ENCODE assay signal across 16 cellular contexts in genomic region chr2:168614291-168615018, GRCh38.
DNase-seq lines count a peak whose midpoint lies in the region; ATAC-seq and TF ChIP-seq lines count a peak whose summit lies in the region.
"Had no signal": no experiment of that assay in that cellular context is flagged by ENCODE, and none has a peak within 500 bp of the region (broad histone marks: within the 10 kb centered on the region; RNA-seq: fewer than 3 reads in every experiment).

No MANE protein-coding gene starts in this region.

- H3K9me3 Mint-ChIP-seq in stimulated activated effector memory CD8-positive, alpha-beta T cell treated with anti-CD3 and anti-CD28 coated beads, Interleukin-12 subunit alpha, Interleukin-12 subunit beta, amount 100 ng/mL, for 72 hours, result peaks cover 3% of the 10 kb centered on the region
- H3K9me3 Mint-ChIP-seq in nephron progenitor cell, result peaks cover 63% of the 10 kb centered on the region

- H3F3A ChIP-seq in OCI-LY1 (ENCODE audit: insufficient read depth, low read length), result no peaks in the 10 kb centered on the region

- no peaks in the 10 kb centered on the region for H3K27me3 Mint-ChIP-seq in nephron progenitor cell (ENCODE audit: low read depth, poor library complexity)
- H3K27me3 Mint-ChIP-seq: CD4-positive, alpha-beta memory T cell; progenitor cell of endocrine pancreas had no signal

- no peaks in the 10 kb centered on the region; the same call in 1 of the 2 replicates for H3K9me3 ChIP-seq in AG04450 (ENCODE audit: control insufficient read depth, insufficient read depth, low read length)
- no peaks in the 10 kb centered on the region for H3K9me3 ChIP-seq in OCI-LY1 (ENCODE audit: low read length)

- H3K9ac ChIP-seq in OCI-LY1 (ENCODE audit: low read length), result no peak overlapping the region

- in situ Hi-C loops in G401 (cut with HindIII; ENCODE audit: low sequenced_read_pairs), result no loop called here

- TF ChIP-seq CTCF in AG04450 (IDR thresholded peaks at IDR 0.05; ENCODE audit: low read depth, low read length) (0 out of 2 replicates have a peak, but pooled peaks have one; percentile 13), GM06990 (IDR thresholded peaks at IDR 0.05; ENCODE audit: insufficient read depth, low read length, poor library complexity, severe bottlenecking) (peak; percentile 37), OCI-LY1 (IDR thresholded peaks at IDR 0.05; ENCODE audit: low read length) (peak; percentile 43), nephron progenitor cell (IDR thresholded peaks at IDR 0.05) (no peak)

- DNase-seq in AG04450 (ENCODE audit: low read depth, low spot score) (no peak), GM06990 (ENCODE audit: extremely low read depth, insufficient read length) (no peak), erythroblast (lab: John Stamatoyannopoulos, UW) (peak; percentile 18 to 40), G401 (ENCODE audit: low spot score) (no peak), midbrain (lab: John Stamatoyannopoulos, UW) (no peak), nephron progenitor cell (no peak)
- DNase-seq in stimulated activated effector memory CD8-positive, alpha-beta T cell treated with anti-CD3 and anti-CD28 coated beads, Interleukin-12 subunit alpha, Interleukin-12 subunit beta, amount 100 ng/mL, for 72 hours (ENCODE audit: low spot score in 2 of 2), result no peak
- DNase-seq: activated CD4-positive, CD25-positive, alpha-beta regulatory T cell treated with anti-CD3 and anti-CD28 coated beads, Interleukin-2, amount 50 U/mL, for 72 hours; activated naive CD4-positive, alpha-beta T cell treated with Interleukin-2 at 50 U/mL for 16 hours; CD4-positive, alpha-beta memory T cell; SIG-M5; stimulated activated CD4-positive, alpha-beta T cell treated with anti-CD3 and anti-CD28 coated beads, Interleukin-4, amount 100 ng/mL, for 24 hours; substantia nigra had no signal

- no peaks in the 10 kb centered on the region for H4K20me1 ChIP-seq in OCI-LY1 (ENCODE audit: insufficient read depth, low read length)

- CTCF ChIA-PET in AG04450 (lab: Charles Lee), result interaction anchor here (0.6 to 1.8 kb wide), 2 partner anchors 11 to 74 kb away, joined by 3 to 4 read pairs; no protein-coding TSS in a partner anchor

- H2AFZ ChIP-seq in OCI-LY1 (ENCODE audit: low read length), result no peak overlapping the region

- H3K4me3 Mint-ChIP-seq in stimulated activated effector memory CD8-positive, alpha-beta T cell treated with anti-CD3 and anti-CD28 coated beads, Interleukin-12 subunit alpha, Interleukin-12 subunit beta, amount 100 ng/mL, for 72 hours, result no peak overlapping the region
- H3K4me3 Mint-ChIP-seq in nephron progenitor cell, result no peak overlapping the region
- H3K4me3 Mint-ChIP-seq: CD4-positive, alpha-beta memory T cell had no signal

- H3K4me3 ChIP-seq in AG04450 (ENCODE audit: low read depth, low read length) (no peak overlapping the region), GM06990 (replicated peaks; ENCODE audit: low read depth, low read length) (no peak overlapping the region), OCI-LY1 (ENCODE audit: low read depth, low read length, poor library complexity, severe bottlenecking) (no peak overlapping the region)
- H3K4me3 ChIP-seq: coronary artery had no signal

- H3K79me2 ChIP-seq in OCI-LY1 (ENCODE audit: insufficient read depth, low read length), result no peaks in the 10 kb centered on the region

- H3K27ac ChIP-seq in AG04450 (ENCODE audit: low read depth, low read length) (no peak overlapping the region), OCI-LY1 (ENCODE audit: low read depth, low read length, poor library complexity, severe bottlenecking) (no peak overlapping the region)
- H3K27ac ChIP-seq: coronary artery had no signal

- H3K4me1 Mint-ChIP-seq in stimulated activated effector memory CD8-positive, alpha-beta T cell treated with anti-CD3 and anti-CD28 coated beads, Interleukin-12 subunit alpha, Interleukin-12 subunit beta, amount 100 ng/mL, for 72 hours, result peaks cover 6% of the 10 kb centered on the region
- H3K4me1 Mint-ChIP-seq in nephron progenitor cell, result no peaks in the 10 kb centered on the region

- POLR2A ChIA-PET in AG04450 (lab: Yijun Ruan, JAX), result no interaction called here

- peaks cover 5% of the 10 kb centered on the region for H3K36me3 Mint-ChIP-seq in stimulated activated effector memory CD8-positive, alpha-beta T cell treated with anti-CD3 and anti-CD28 coated beads, Interleukin-12 subunit alpha, Interleukin-12 subunit beta, amount 100 ng/mL, for 72 hours
- peaks cover 64% of the 10 kb centered on the region for H3K36me3 Mint-ChIP-seq in nephron progenitor cell (ENCODE audit: low read depth)

- H3K27me3 ChIP-seq in AG04450 (ENCODE audit: control insufficient read depth, insufficient read depth, low read length) (no peaks in the 10 kb centered on the region), GM06990 (replicated peaks; ENCODE audit: control insufficient read depth, insufficient read depth, low read length) (no peaks in the 10 kb centered on the region), OCI-LY1 (ENCODE audit: insufficient read depth, low read length) (no peaks in the 10 kb centered on the region)

- H3K9me2 ChIP-seq in OCI-LY1 (ENCODE audit: low read depth, low read length), result no peaks in the 10 kb centered on the region

- no peak for TF ChIP-seq POLR2A in erythroblast (IDR thresholded peaks at IDR 0.05; ENCODE audit: low read length)

- no peaks in the 10 kb centered on the region for H3K4me1 ChIP-seq in OCI-LY1 (ENCODE audit: insufficient read depth, low read length, severe bottlenecking)

- H3K27ac Mint-ChIP-seq in stimulated activated effector memory CD8-positive, alpha-beta T cell treated with anti-CD3 and anti-CD28 coated beads, Interleukin-12 subunit alpha, Interleukin-12 subunit beta, amount 100 ng/mL, for 72 hours, result no peak overlapping the region
- no peak overlapping the region for H3K27ac Mint-ChIP-seq in nephron progenitor cell
- H3K27ac Mint-ChIP-seq: CD4-positive, alpha-beta memory T cell; progenitor cell of endocrine pancreas had no signal

- H3K36me3 ChIP-seq in GM06990 (ENCODE audit: control insufficient read depth, insufficient read depth, low read length), result no peaks in the 10 kb centered on the region; the same call in 1 of the 2 replicates
- no peaks in the 10 kb centered on the region for H3K36me3 ChIP-seq in OCI-LY1 (ENCODE audit: insufficient read depth, low read length)

- no peak overlapping the region for H3K4me2 ChIP-seq in OCI-LY1 (ENCODE audit: low read length)

- no peak for ATAC-seq in stimulated activated effector memory CD8-positive, alpha-beta T cell treated with anti-CD3 and anti-CD28 coated beads, Interleukin-12 subunit alpha, Interleukin-12 subunit beta, amount 100 ng/mL, for 72 hours

Comparison
In these comparisons a context has a peak if more than half of its experiments do, and no peak if none do; other contexts are left out.
1. DNase-seq: peak in erythroblast (2 of 2); none in AG04450 (single experiment), GM06990 (single experiment), stimulated activated effector memory CD8-positive, alpha-beta T cell treated with anti-CD3 and anti-CD28 coated beads, Interleukin-12 subunit alpha, Interleukin-12 subunit beta, amount 100 ng/mL, for 72 hours (0 of 2), G401 (single experiment), midbrain (single experiment) and nephron progenitor cell (single experiment).